Comparison of ENCODE assay signal across 16 cellular contexts in the genomic region with DNA sequence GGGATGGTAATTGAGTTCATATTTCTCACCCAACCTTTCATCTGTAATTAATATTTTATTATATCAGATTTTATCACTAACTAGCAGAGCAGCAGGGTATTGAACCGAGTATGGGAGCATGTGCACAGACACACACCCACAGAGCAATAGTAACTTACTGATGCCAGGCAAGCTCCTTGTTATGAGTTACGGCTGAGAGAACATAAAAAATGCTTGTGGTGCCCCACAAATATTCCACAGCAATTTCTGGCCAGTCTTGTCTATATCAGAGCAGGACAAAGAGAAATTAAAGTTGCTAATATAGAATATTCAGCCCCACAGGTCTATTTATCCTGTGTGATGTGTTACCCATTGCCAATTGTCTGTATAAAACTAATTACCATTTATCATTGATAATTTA.
"Had no signal": no experiment of that assay in that cellular context is flagged by ENCODE, and none has a peak within 500 bp of the region (broad histone marks: within the 10 kb centered on the region; RNA-seq: fewer than 3 reads in every experiment).

No MANE protein-coding gene starts in this region.

- H3K9me3 ChIP-seq: adrenal gland, colonic mucosa, mucosa of descending colon had no signal

- H3K4me1 ChIP-seq: adrenal gland, colonic mucosa, spleen had no signal

- FAIRE-seq: TTC549 had no signal

- H3K27ac ChIP-seq: adrenal gland, colonic mucosa, spleen had no signal

- H3K27me3 ChIP-seq: adrenal gland, colonic mucosa, spleen had no signal

- H3K36me3 ChIP-seq: adrenal gland, colonic mucosa had no signal

- H3K4me3 ChIP-seq: adrenal gland, colonic mucosa, mucosa of descending colon, spleen had no signal

- DNase-seq: activated B cell treated with CpG ODN at 0.5 μM for 24 hours; activated CD4-positive, alpha-beta T cell treated with anti-CD3 and anti-CD28 coated beads, Interleukin-2, amount 10 ng/mL, durations not matched to agents 7 days and 5 days; activated CD8-positive, alpha-beta memory T cell treated with anti-CD3 and anti-CD28 coated beads for 24 hours; activated naive CD4-positive, alpha-beta T cell treated with Interleukin-2 at 50 U/mL for 16 hours; adrenal gland; colonic mucosa; effector CD8-positive, alpha-beta T cell; hypothalamus; mucosa of descending colon; natural killer cell; right cardiac atrium; spleen; stimulated activated CD4-positive, alpha-beta T cell treated with anti-CD3 and anti-CD28 coated beads, Interleukin-1b, Interleukin-23, amount 100 ng/mL, for 48 hours; stimulated activated naive B cell treated with anti-CD40 and anti-IgM and Interleukin-4, amounts not matched to agents 10 μg/mL and 1 μg/mL and 100 μg/mL, for 72 hours; T-helper 2 cell had no signal
